ENCODE assay signal across 13 cellular contexts in genomic region chr17:27560668-27561067, GRCh38.
A peak's percentile ranks its signal among the peaks of the same experiment; 100 is the strongest.
DNase-seq lines count a peak whose midpoint lies in the region; ATAC-seq and TF ChIP-seq lines count a peak whose summit lies in the region.
"Had no signal": no experiment of that assay in that cellular context is flagged by ENCODE, and none has a peak within 500 bp of the region (broad histone marks: within the 10 kb centered on the region; RNA-seq: fewer than 3 reads in every experiment).

No MANE protein-coding gene starts in this region.

- H3K9me3 ChIP-seq in MG63 (no peaks in the 10 kb centered on the region), left lung (no peaks in the 10 kb centered on the region), spleen (no peaks in the 10 kb centered on the region)

- WGBS in spleen, 5 donors, result 67 to 93% (median 76%) methylated on average over 4 of the region's 4 CpGs

- H3K27ac ChIP-seq in left lung (peak overlapping the region; percentile 75 to 76), spleen (peak overlapping the region; percentile 28 to 83 (median 78))

- TF ChIP-seq CTCF in choroid plexus epithelial cell (conservative IDR thresholded peaks at IDR 0.05; ENCODE audit: low read depth, low read length) (no peak), left lung (IDR thresholded peaks at IDR 0.05) (no peak), spleen (IDR thresholded peaks at IDR 0.05 in 8 of 11, conservative IDR thresholded peaks at IDR 0.05 in 3 of 11) (no peak), GM10266 (IDR thresholded peaks at IDR 0.05; ENCODE audit: control insufficient read depth, insufficient read depth, low read depth, missing control alignments) (no peak)

- peaks cover 22 to 59% of the 10 kb centered on the region in 2 donors for H3K4me1 ChIP-seq in left lung
- H3K4me1 ChIP-seq in spleen, result peaks cover 4 to 80% (median 51%) of the 10 kb centered on the region in 6 donors

- peak; percentile 69 for DNase-seq in MG63
- no peak for DNase-seq in choroid plexus epithelial cell (ENCODE audit: low read depth)
- no peak for DNase-seq in left lung
- DNase-seq in spleen, result peak; percentile 79
- no peak for DNase-seq in GM19238 (ENCODE audit: insufficient read length, low spot score)
- no peak for DNase-seq in NCI-H345 (lab: John Stamatoyannopoulos, UW)
- DNase-seq in GM10266 (ENCODE audit: extremely low spot score), result no peak
- DNase-seq: activated CD8-positive, alpha-beta memory T cell treated with anti-CD3 and anti-CD28 coated beads, Interleukin-2, amount 50 U/mL, for 4 hours; MM.1S; naive thymus-derived CD4-positive, alpha-beta T cell; NCI-H748 treated with DMSO at 0.1 percent for 48 hours; T-cell had no signal

- intact Hi-C loops in left lung (cut with DNase I) (no loop called here), spleen (cut with DNase I; ENCODE audit: low total_unique reads) (no loop called here)

- H3K27me3 ChIP-seq in MG63 (no peaks in the 10 kb centered on the region), left lung (no peaks in the 10 kb centered on the region), spleen (replicated peaks in 1 of 7) (no peaks in the 10 kb centered on the region)

- no peak for TF ChIP-seq POLR2A in spleen (IDR thresholded peaks at IDR 0.05)

- H3K4me3 ChIP-seq in MG63, result no peak overlapping the region
- H3K4me3 ChIP-seq in choroid plexus epithelial cell (ENCODE audit: low read depth, low read length), result peak overlapping the region; percentile 11
- peak overlapping the region in 1 of 2 donors; percentile 22 for H3K4me3 ChIP-seq in left lung
- peak overlapping the region; percentile 5 to 47 (median 10) for H3K4me3 ChIP-seq in spleen

- peak; percentile 57 for ATAC-seq in left lung
- ATAC-seq in HG03442 (IDR thresholded peaks at IDR 0.05; ENCODE audit: unreplicated experiment), result no peak
- ATAC-seq: naive thymus-derived CD4-positive, alpha-beta T cell; T-cell had no signal

- H3K36me3 ChIP-seq in MG63, result no peaks in the 10 kb centered on the region
- H3K36me3 ChIP-seq in left lung, result peaks cover 0 to 5% of the 10 kb centered on the region in 2 donors
- peaks cover 0 to 30% (median 0%) of the 10 kb centered on the region in 6 donors for H3K36me3 ChIP-seq in spleen

Comparison
In these comparisons a context has a peak if more than half of its experiments do, and no peak if none do; other contexts are left out.
1. DNase-seq: peak in MG63 (single experiment) and spleen (single experiment); none in choroid plexus epithelial cell (single experiment), left lung (0 of 2), GM19238 (single experiment), NCI-H345 (single experiment) and GM10266 (single experiment).